Comparison of ENCODE assay signal across 35 cellular contexts in genomic region chr19:32273483-32273882, GRCh38.
"Had no signal": no experiment of that assay in that cellular context is flagged by ENCODE, and none has a peak within 500 bp of the region (broad histone marks: within the 10 kb centered on the region; RNA-seq: fewer than 3 reads in every experiment).

No MANE protein-coding gene starts in this region.

- DNase-seq: Karpas-422, Kasumi-1, KBM-7, KG1, MG63, MM.1S, MV-4-11, NCI-H1048, NCI-H1092, NCI-H1092 treated with DMSO at 0.1 percent for 48 hours, NCI-H1105, NCI-H1105 treated with DMSO at 0.1 percent for 48 hours, NCI-H1417, NCI-H1417 treated with DMSO at 0.1 percent for 48 hours, NCI-H1436, NCI-H1436 treated with DMSO at 0.1 percent for 48 hours, NCI-H146, NCI-H1694, NCI-H1694 treated with DMSO at 0.1 percent for 48 hours, NCI-H187, NCI-H187 treated with DMSO at 0.1 percent for 48 hours, NCI-H1930, NCI-H2029, NCI-H2029 treated with DMSO at 0.1 percent for 48 hours, NCI-H2081, NCI-H2081 treated with DMSO at 0.1 percent for 48 hours, NCI-H2107, NCI-H2171, NCI-H2171 treated with DMSO at 0.1 percent for 48 hours, NCI-H2227 treated with DMSO at 0.1 percent for 48 hours, NCI-H226, NCI-H345, NCI-H446, NCI-H446 treated with DMSO at 0.1 percent for 48 hours had no signal

- H3K4me2 ChIP-seq: KMS-11 had no signal

- H3K9ac ChIP-seq: KMS-11 had no signal

- H3K27ac ChIP-seq: KMS-11 had no signal

- H3K36me3 ChIP-seq: MG63 had no signal

- H3K4me3 ChIP-seq: MG63 had no signal

- H3K9me3 ChIP-seq: MG63 had no signal
